ENCODE assay signal across 26 cellular contexts in genomic region chr2:56450083-56450482, GRCh38.
A peak's percentile ranks its signal among the peaks of the same experiment; 100 is the strongest.
DNase-seq lines count a peak whose midpoint lies in the region; ATAC-seq, FAIRE-seq and TF ChIP-seq lines count a peak whose summit lies in the region.
"Had no signal": no experiment of that assay in that cellular context is flagged by ENCODE, and none has a peak within 500 bp of the region (broad histone marks: within the 10 kb centered on the region; RNA-seq: fewer than 3 reads in every experiment).

No MANE protein-coding gene starts in this region.

- no peak overlapping the region for H4K8ac ChIP-seq in mesenchymal stem cell (ENCODE audit: low read length)

- no peak overlapping the region for H3K9ac ChIP-seq in HepG2 (ENCODE audit: insufficient read depth, low read depth, low read length)
- no peak overlapping the region for H3K9ac ChIP-seq in mesenchymal stem cell (ENCODE audit: low read length)
- H3K9ac ChIP-seq: BLaER1 treated with 17β-estradiol and CSF1 and Interleukin-3, amounts not matched to agents 10 nM and 100 nM had no signal

- H3K18ac ChIP-seq in mesenchymal stem cell (ENCODE audit: low read depth in 1 of 2, low read length in 2 of 2), result no peak overlapping the region

- H3K27ac ChIP-seq in HepG2 (ENCODE audit: extremely low read length, insufficient read depth, low read length) (no peak overlapping the region), right lobe of liver (no peak overlapping the region), mesenchymal stem cell (ENCODE audit: low read length, poor library complexity, severe bottlenecking) (peak overlapping the region; percentile 91)
- H3K27ac ChIP-seq: BLaER1 treated with 17β-estradiol and CSF1 and Interleukin-3, amounts not matched to agents 10 nM and 100 nM; SK-N-MC had no signal

- H3K27me3 ChIP-seq in HepG2 (ENCODE audit: control insufficient read depth in 1 of 2, insufficient read depth in 2 of 2, low read length in 2 of 2) (no peaks in the 10 kb centered on the region), right lobe of liver (no peaks in the 10 kb centered on the region), mesenchymal stem cell (ENCODE audit: control insufficient read depth in 1 of 2, insufficient read depth in 1 of 2, low read length in 2 of 2) (no peaks in the 10 kb centered on the region)
- H3K27me3 ChIP-seq: BLaER1 treated with 17β-estradiol and CSF1 and Interleukin-3, amounts not matched to agents 10 nM and 100 nM had no signal

- H3K4ac ChIP-seq in mesenchymal stem cell (ENCODE audit: low read depth in 1 of 2, low read length in 2 of 2), result no peak overlapping the region

- H3K23ac ChIP-seq in mesenchymal stem cell (ENCODE audit: low read length in 2 of 2), result no peak overlapping the region

- TF ChIP-seq CTCF in HepG2 (CRISPR knock-in tag; IDR thresholded peaks at IDR 0.05), result no peak
- no peak for TF ChIP-seq CTCF in right lobe of liver (IDR thresholded peaks at IDR 0.05)

- no peak for ATAC-seq in HepG2
- no peak for ATAC-seq in right lobe of liver
- ATAC-seq in HG02798 (IDR thresholded peaks at IDR 0.05; ENCODE audit: poor library complexity, unreplicated experiment), result no peak

- no peak for TF ChIP-seq POLR2A in HepG2 (IDR thresholded peaks at IDR 0.05; ENCODE audit: insufficient read depth in 1 of 2, low read depth in 2 of 2, low read length in 2 of 2)
- TF ChIP-seq POLR2A in right lobe of liver (IDR thresholded peaks at IDR 0.05), result no peak

- CTCF ChIA-PET in HepG2 (lab: Yijun Ruan, JAX; ENCODE audit: low intra/inter-chr PET ratio, low total read pairs), result no interaction called here

- H3K9me3 ChIP-seq in HepG2 (ENCODE audit: low read length), result 0 out of 2 replicates have a peak, but pooled peaks cover 9% of the 10 kb centered on the region
- no peaks in the 10 kb centered on the region for H3K9me3 ChIP-seq in right lobe of liver
- peaks cover 10% of the 10 kb centered on the region for H3K9me3 ChIP-seq in mesenchymal stem cell (ENCODE audit: control insufficient read depth, low read length)

- H4K91ac ChIP-seq in mesenchymal stem cell (ENCODE audit: low read length), result no peak overlapping the region

- TF ChIP-seq EP300 in HepG2 (IDR thresholded peaks at IDR 0.05; ENCODE audit: low read depth in 2 of 2, low read length in 2 of 2), result no peak
- TF ChIP-seq EP300 in HepG2 (CRISPR knock-in tag; IDR thresholded peaks at IDR 0.05; ENCODE audit: borderline replicate concordance), result no peak

- H3K4me1 ChIP-seq in HepG2 (ENCODE audit: insufficient read depth, low read length) (peaks cover 18% of the 10 kb centered on the region), right lobe of liver (peaks cover 0 to 12% (median 4%) of the 10 kb centered on the region in 4 donors), mesenchymal stem cell (ENCODE audit: control insufficient read depth, insufficient read depth, low read depth, low read length) (no peaks in the 10 kb centered on the region)
- H3K4me1 ChIP-seq: BLaER1 treated with 17β-estradiol and CSF1 and Interleukin-3, amounts not matched to agents 10 nM and 100 nM had no signal

- H2AK5ac ChIP-seq in mesenchymal stem cell (ENCODE audit: low read length, severe bottlenecking), result no peak overlapping the region

- no peak overlapping the region for H2AFZ ChIP-seq in HepG2 (ENCODE audit: low read length)
- no peak overlapping the region for H2AFZ ChIP-seq in mesenchymal stem cell (ENCODE audit: low read depth, low read length)

- H3K4me2 ChIP-seq in HepG2 (ENCODE audit: low read depth, low read length) (no peak overlapping the region), mesenchymal stem cell (ENCODE audit: low read length, poor library complexity, severe bottlenecking) (no peak overlapping the region)
- H3K4me2 ChIP-seq: BLaER1 treated with 17β-estradiol and CSF1 and Interleukin-3, amounts not matched to agents 10 nM and 100 nM had no signal

- intact Hi-C loops in HepG2 (cut with micrococcal nuclease; ENCODE audit: unreplicated experiment) (no loop called here), right lobe of liver (cut with DNase I) (no loop called here)

- WGBS in HepG2 (ENCODE audit: low lambda C conversion rate), result 72% methylated on average over 1 of the region's 1 CpG
- WGBS in right lobe of liver (ENCODE audit: insufficient coverage, low coverage, low lambda C conversion rate, missing lambda C conversion rate), result 56% methylated on average over 1 of the region's 1 CpG
- no CpG with 5 or more reads among the region's 1 CpG for WGBS in mesenchymal stem cell

- H2BK120ac ChIP-seq in mesenchymal stem cell (ENCODE audit: low read depth, low read length), result no peak overlapping the region

- H2BK5ac ChIP-seq in mesenchymal stem cell (ENCODE audit: low read depth, low read length, poor library complexity, severe bottlenecking), result no peak overlapping the region

- no peak for FAIRE-seq in HepG2 (lab: Jason Lieb, UNC)
- FAIRE-seq: A204.1, GM12891, H1 had no signal

- H3K36me3 ChIP-seq in HepG2 (replicated peaks in 1 of 2; ENCODE audit: control insufficient read depth in 1 of 2, insufficient read depth in 2 of 2, low read length in 2 of 2), result no peaks in the 10 kb centered on the region
- no peaks in the 10 kb centered on the region for H3K36me3 ChIP-seq in right lobe of liver
- no peaks in the 10 kb centered on the region for H3K36me3 ChIP-seq in mesenchymal stem cell (ENCODE audit: control insufficient read depth in 1 of 2, insufficient read depth in 2 of 2, low read depth in 1 of 2, low read length in 2 of 2)
- H3K36me3 ChIP-seq: BLaER1 treated with 17β-estradiol and CSF1 and Interleukin-3, amounts not matched to agents 10 nM and 100 nM had no signal

- H2BK15ac ChIP-seq in mesenchymal stem cell (ENCODE audit: low read depth, poor library complexity, severe bottlenecking), result no peak overlapping the region

- H3K79me2 ChIP-seq in HepG2 (ENCODE audit: insufficient read depth, low read length), result no peaks in the 10 kb centered on the region

- no TSS peak for BruUV-seq in HepG2 (replicated peaks; lab: Mats Ljungman, UMichigan)

- no peaks in the 10 kb centered on the region for H3K79me1 ChIP-seq in mesenchymal stem cell (replicated peaks; ENCODE audit: low read length, poor library complexity, severe bottlenecking)

- DNase-seq in HepG2 (ENCODE audit: low spot score), result no peak
- no peak for DNase-seq in right lobe of liver
- peak; percentile 9 for DNase-seq in NCI-H69 (lab: John Stamatoyannopoulos, UW)
- DNase-seq in mesenchymal stem cell, result no peak
- DNase-seq in renal cortical epithelial cell (ENCODE audit: low read depth), result peak; percentile 46
- DNase-seq in foreskin melanocyte, result no peak
- no peak for DNase-seq in DMS 273 treated with DMSO at 0.1 percent for 48 hours (lab: John Stamatoyannopoulos, UW)
- DNase-seq: AML-193; CD4-positive, alpha-beta memory T cell; DMS79 treated with DMSO at 0.1 percent for 48 hours; GF-D8; HCEC 1CT; Karpas-422; NCI-H1092; NCI-H1436 treated with DMSO at 0.1 percent for 48 hours; NCI-H187 treated with DMSO at 0.1 percent for 48 hours; NCI-H345; NCI-H510A treated with DMSO at 0.1 percent for 48 hours; NCI-H774; SIG-M5 had no signal

- H3K14ac ChIP-seq in mesenchymal stem cell (ENCODE audit: low read length in 2 of 2), result no peak overlapping the region

- in situ Hi-C loops in HepG2 (cut with HindIII; ENCODE audit: extremely low pct_ligation_motif_present, low pct_unique_long_range_greater_than_20kb), result no loop called here

- H3K4me3 ChIP-seq in HepG2 (replicated peaks in 1 of 3; ENCODE audit: insufficient read depth in 1 of 3, low read depth in 2 of 3, low read length in 3 of 3) (no peak overlapping the region), right lobe of liver (no peak overlapping the region), mesenchymal stem cell (ENCODE audit: insufficient read depth in 1 of 2, low read depth in 1 of 2, low read length in 2 of 2) (no peak overlapping the region)
- H3K4me3 ChIP-seq: BLaER1 treated with 17β-estradiol and CSF1 and Interleukin-3, amounts not matched to agents 10 nM and 100 nM; SK-N-MC had no signal

- no peaks in the 10 kb centered on the region for H4K20me1 ChIP-seq in HepG2 (ENCODE audit: insufficient read depth, low read length)
- H4K20me1 ChIP-seq: BLaER1 treated with 17β-estradiol and CSF1 and Interleukin-3, amounts not matched to agents 10 nM and 100 nM had no signal

- TF ChIP-seq RAD21 in HepG2 (CRISPR knock-in tag; IDR thresholded peaks at IDR 0.05), result no peak

- H2BK12ac ChIP-seq in mesenchymal stem cell (ENCODE audit: low read length in 2 of 2), result no peak overlapping the region

- POLR2A ChIA-PET in HepG2 (lab: Yijun Ruan, JAX), result no interaction called here

TF ChIP-seq in HepG2, 621 proteins besides CTCF, POLR2A, EP300 and RAD21:
- peak; percentile 76 to 84 for TF ChIP-seq MAFK (conservative IDR thresholded peaks at IDR 0.05 in 1 of 2, IDR thresholded peaks at IDR 0.05 in 1 of 2; ENCODE audit: low read length in 2 of 2)
- TF ChIP-seq JDP2 (CRISPR knock-in tag; IDR thresholded peaks at IDR 0.05; ENCODE audit: borderline replicate concordance), result no peak
- TF ChIP-seq MAFF (IDR thresholded peaks at IDR 0.05; ENCODE audit: low read depth, low read length), result peak; percentile 68

Comparison
In these comparisons a context has a peak if more than half of its experiments do, and no peak if none do; other contexts are left out.
1. DNase-seq: peak in NCI-H69 (single experiment) and renal cortical epithelial cell (single experiment); none in HepG2 (single experiment), right lobe of liver (0 of 3), mesenchymal stem cell (single experiment), foreskin melanocyte (single experiment) and DMS 273 treated with DMSO at 0.1 percent for 48 hours (single experiment).